Comparison of ENCODE assay signal across 9 cellular contexts in genomic region chr19:41936416-41936850, GRCh38. TPM values are rescaled to one million over a fixed set of nuclear protein-coding genes. Genes with fewer than 3 reads are reported as not detected.
DNase-seq lines count a peak whose midpoint lies in the region; ATAC-seq, FAIRE-seq and TF ChIP-seq lines count a peak whose summit lies in the region.
"Had no signal": no experiment of that assay in that cellular context is flagged by ENCODE, and none has a peak within 500 bp of the region (broad histone marks: within the 10 kb centered on the region; RNA-seq: fewer than 3 reads in every experiment).

No MANE protein-coding gene starts in this region.

- H3K36me3 Mint-ChIP-seq in H9 (ENCODE audit: insufficient read depth in 1 of 3, low read depth in 3 of 3): no peaks in the 10 kb centered on the region; a peak in 1 of 7 replicates

- H3K4me1 ChIP-seq in IMR-90 (ENCODE audit: control insufficient read depth, insufficient read depth, low read length): peaks cover 12% of the 10 kb centered on the region
- H3K4me1 ChIP-seq in H9 (ENCODE audit: insufficient read depth, low read length): no peaks in the 10 kb centered on the region; the same call in 1 of the 2 replicates

- H4K5ac ChIP-seq in IMR-90 (ENCODE audit: low read depth, low read length) (no peak overlapping the region), H9 (ENCODE audit: insufficient read length, low read depth, low read length) (no peak overlapping the region)

- TF ChIP-seq POLR2A in IMR-90 (IDR thresholded peaks at IDR 0.05; ENCODE audit: low read depth, low read length): no peak

- H2AK5ac ChIP-seq in IMR-90 (ENCODE audit: low read depth, low read length) (peak overlapping the region; percentile 68), H9 (ENCODE audit: insufficient read length, low read length) (no peak overlapping the region)

- H2BK5ac ChIP-seq in IMR-90 (ENCODE audit: low read depth, low read length, poor library complexity, severe bottlenecking): no peak overlapping the region
- H2BK5ac ChIP-seq in H9 (ENCODE audit: insufficient read length, low read length): no peak overlapping the region

- H3K9me1 ChIP-seq in IMR-90 (ENCODE audit: insufficient read depth, low read length): no peaks in the 10 kb centered on the region

- CTCF ChIA-PET in IMR-90 (lab: Yijun Ruan, JAX): interaction anchor here (0.6 to 1.2 kb wide), 3 partner anchors 16 to 62 kb away, joined by 3 to 4 read pairs (median 3); no protein-coding TSS in a partner anchor

- H3K27me3 Mint-ChIP-seq in H9 (ENCODE audit: low read depth): peaks cover 19% of the 10 kb centered on the region

- H3K4me3 ChIP-seq in AG10803 (ENCODE audit: low read length) (no peak overlapping the region), IMR-90 (ENCODE audit: insufficient read depth, low read depth, low read length) (no peak overlapping the region)
- H3K4me3 ChIP-seq: SJCRH30 had no signal

- H3K56ac ChIP-seq in IMR-90 (ENCODE audit: extremely low read depth, insufficient read depth, low read length) (no peak overlapping the region), H9 (ENCODE audit: insufficient read length, low read depth, low read length) (no peak overlapping the region)

- H3K9me3 Mint-ChIP-seq in H9: no peaks in the 10 kb centered on the region

- H3K23me2 ChIP-seq in H9 (ENCODE audit: insufficient read length, low read depth, low read length, poor library complexity, severe bottlenecking): peaks cover 4% of the 10 kb centered on the region

- 0% methylated on average over 1 of the region's 8 CpGs; no CpG with 5 or more reads in 1 of the 2 experiments for WGBS in IMR-90 (ENCODE audit: extremely low coverage in 2 of 2, insufficient read length in 1 of 2), 2 experiments
- no CpG with 5 or more reads among the region's 8 CpGs for WGBS in H9 (ENCODE audit: extremely low coverage, insufficient read length, low lambda C conversion rate)

- H3K4me3 Mint-ChIP-seq in H9: no peak overlapping the region

- H3K27ac Mint-ChIP-seq in H9: no peak overlapping the region

- H4K8ac ChIP-seq in IMR-90 (ENCODE audit: low read depth in 2 of 2, low read length in 2 of 2) (no peak overlapping the region), H9 (replicated peaks; ENCODE audit: insufficient read length, low read depth, low read length) (no peak overlapping the region)

- peak overlapping the region; percentile 48 for H2AFZ ChIP-seq in IMR-90 (replicated peaks; ENCODE audit: low read length, poor library complexity)
- no peak overlapping the region for H2AFZ ChIP-seq in H9 (ENCODE audit: low read length)

- H2BK15ac ChIP-seq in IMR-90 (ENCODE audit: low read depth, low read length) (no peak overlapping the region), H9 (ENCODE audit: low read depth, low read length) (no peak overlapping the region)

- H3K79me1 ChIP-seq in IMR-90 (ENCODE audit: low read depth in 1 of 2, low read length in 2 of 2): no peaks in the 10 kb centered on the region
- no peaks in the 10 kb centered on the region for H3K79me1 ChIP-seq in H9 (ENCODE audit: insufficient read depth, low read depth, low read length, poor library complexity, severe bottlenecking)

- H3K36me3 ChIP-seq in IMR-90 (ENCODE audit: control insufficient read depth, insufficient read depth, low read length): no peaks in the 10 kb centered on the region
- H3K36me3 ChIP-seq: SJCRH30 had no signal

- H2BK120ac ChIP-seq in IMR-90 (ENCODE audit: low read depth, low read length) (no peak overlapping the region), H9 (ENCODE audit: low read depth, low read length, poor library complexity, severe bottlenecking) (no peak overlapping the region)

- TF ChIP-seq CTCF in AG10803 (conservative IDR thresholded peaks at IDR 0.05; ENCODE audit: low read length) (no peak), IMR-90 (conservative IDR thresholded peaks at IDR 0.05; ENCODE audit: low read depth, low read length) (no peak), H9 (conservative IDR thresholded peaks at IDR 0.05) (no peak)

- peaks cover 4% of the 10 kb centered on the region for H4K20me1 ChIP-seq in IMR-90 (ENCODE audit: insufficient read depth, low read length)
- no peaks in the 10 kb centered on the region for H4K20me1 ChIP-seq in H9 (ENCODE audit: control insufficient read depth, insufficient read depth, insufficient read length)

- DNase-seq in AG10803 (ENCODE audit: low read depth): peak; percentile 39
- no peak for DNase-seq in IMR-90
- peak; percentile 33 for DNase-seq in epithelial cell of prostate (ENCODE audit: low read depth, low spot score)
- no peak for DNase-seq in frontal cortex (ENCODE audit: low spot score in 2 of 2)
- DNase-seq in H9: no peak
- DNase-seq in hepatic stellate cell (ENCODE audit: low spot score): no peak
- DNase-seq: left colon, SJCRH30 had no signal

- H3K27me3 ChIP-seq in IMR-90 (ENCODE audit: control insufficient read depth, insufficient read depth, low read length): peaks cover 46% of the 10 kb centered on the region
- peaks cover 55% of the 10 kb centered on the region; the same call in 1 of the 2 replicates for H3K27me3 ChIP-seq in H9 (ENCODE audit: insufficient read depth, low read length)

- no peak overlapping the region for H2AK9ac ChIP-seq in IMR-90 (replicated peaks; ENCODE audit: low read depth, low read length, poor library complexity)

- H3K14ac ChIP-seq in IMR-90 (replicated peaks; ENCODE audit: low read depth, low read length) (no peak overlapping the region), H9 (ENCODE audit: insufficient read depth, low read length) (no peak overlapping the region)

- peak overlapping the region; percentile 43; the same call in 1 of the 2 replicates for H3K4me2 ChIP-seq in IMR-90 (ENCODE audit: low read depth, low read length)
- H3K4me2 ChIP-seq in H9 (ENCODE audit: insufficient read depth, insufficient read length, low read length): no peak overlapping the region

- no peak overlapping the region for H2BK12ac ChIP-seq in H9 (ENCODE audit: insufficient read length, low read depth, low read length)

- no peak overlapping the region for H3T11ph ChIP-seq in H9 (ENCODE audit: low read length)

- H3K9me3 ChIP-seq in IMR-90 (ENCODE audit: control insufficient read depth, insufficient read depth, low read length): no peaks in the 10 kb centered on the region
- no peaks in the 10 kb centered on the region for H3K9me3 ChIP-seq in H9 (ENCODE audit: control insufficient read depth, low read depth, low read length)
- H3K9me3 ChIP-seq: SJCRH30 had no signal

- H3K4ac ChIP-seq in IMR-90 (ENCODE audit: low read depth, low read length): no peak overlapping the region
- no peak overlapping the region for H3K4ac ChIP-seq in H9 (ENCODE audit: low read depth, low read length)

- POLR2A ChIA-PET in IMR-90 (lab: Charles Lee; ENCODE audit: unreplicated experiment): no interaction called here

- intact Hi-C loops in IMR-90 (cut with micrococcal nuclease): no loop called here

- no peak for TF ChIP-seq RAD21 in IMR-90 (IDR thresholded peaks at IDR 0.05; ENCODE audit: low read length)

- dilution Hi-C loops in IMR-90 (cut with HindIII; ENCODE audit: low sequenced_read_pairs, unreplicated experiment): no loop called here

- H3K23ac ChIP-seq in IMR-90 (ENCODE audit: low read depth, low read length) (no peak overlapping the region), H9 (ENCODE audit: insufficient read length, low read depth, low read length) (no peak overlapping the region)

- H3K4me1 Mint-ChIP-seq in H9: peaks cover 15 to 41% of the 10 kb centered on the region in 2 experiments

- H3K18ac ChIP-seq in IMR-90 (ENCODE audit: low read depth, low read length): no peak overlapping the region
- no peak overlapping the region for H3K18ac ChIP-seq in H9 (ENCODE audit: insufficient read length, low read depth, low read length)

- H3K9ac ChIP-seq in IMR-90 (ENCODE audit: low read depth, low read length) (no peak overlapping the region), H9 (ENCODE audit: extremely low read depth, insufficient read length, low read length) (no peak overlapping the region)

- no peak overlapping the region for H2BK20ac ChIP-seq in IMR-90 (ENCODE audit: low read depth, low read length)
- no peak overlapping the region for H2BK20ac ChIP-seq in H9 (ENCODE audit: low read depth, low read length, poor library complexity, severe bottlenecking)

- in situ Hi-C loops in IMR-90 (cut with MboI; ENCODE audit: low sequenced_read_pairs): no loop called here

- no peak overlapping the region for H3K27ac ChIP-seq in IMR-90 (ENCODE audit: insufficient read depth, low read length)
- H3K27ac ChIP-seq in epithelial cell of prostate: peak overlapping the region; percentile 40
- H3K27ac ChIP-seq in H9 (ENCODE audit: insufficient read length, low read depth, low read length): no peak overlapping the region
- H3K27ac ChIP-seq: SJCRH30 had no signal

- H4K91ac ChIP-seq in IMR-90 (ENCODE audit: insufficient read depth, low read depth, low read length) (no peak overlapping the region), H9 (ENCODE audit: insufficient read length, low read depth, low read length) (no peak overlapping the region)

- no peak for FAIRE-seq in frontal cortex (lab: Jason Lieb, UNC)

- no peaks in the 10 kb centered on the region for H3K79me2 ChIP-seq in H9 (ENCODE audit: insufficient read depth, low read length)

- no TSS peak for BruUV-seq in IMR-90 (replicated peaks; lab: Mats Ljungman, UMichigan)

- peak; percentile 16 for ATAC-seq in IMR-90 (ENCODE audit: low read depth)
- ATAC-seq: left colon, right cardiac atrium had no signal

RNA-seq across cellular contexts. Expression of gene ERFL, which starts 8.2 kb away (rescaled TPM):
- total RNA-seq in IMR-90 (2012; rRNA removed) (not detected in 2 replicates), frontal cortex (not detected), H9 (2021) (0.11 and 0.22 TPM in 2 replicates)
- polyA plus RNA-seq in IMR-90 (2012; rRNA removed): 0.09 TPM in 1 of 2 replicates, not detected in the other
- polyA plus RNA-seq in IMR-90 (2012; cell fraction: cytosol; rRNA removed): 0.02 and 0.08 TPM in 2 replicates
- 0.26 and 0.53 TPM in 2 replicates for polyA plus RNA-seq in IMR-90 (2012; cell fraction: nucleus; rRNA removed; ENCODE audit: low replicate concordance)
- total RNA-seq: SJCRH30 had no signal

RNA-seq across cellular contexts. Expression of gene RABAC1, which starts 22.7 kb away (rescaled TPM):
- total RNA-seq in IMR-90 (2012; rRNA removed) (117 and 145 TPM in 2 replicates), frontal cortex (90.9 TPM), H9 (2021) (94.0 and 105 TPM in 2 replicates)
- 276 and 320 TPM in 2 replicates for polyA plus RNA-seq in IMR-90 (2012; rRNA removed)
- 632 and 774 TPM in 2 replicates for polyA plus RNA-seq in IMR-90 (2012; cell fraction: cytosol; rRNA removed)
- 305 and 429 TPM in 2 replicates for polyA plus RNA-seq in IMR-90 (2012; cell fraction: nucleus; rRNA removed; ENCODE audit: low replicate concordance)

RNA-seq across cellular contexts. Expression of gene ARHGEF1, which starts 53.4 kb away (rescaled TPM):
- total RNA-seq in IMR-90 (2012; rRNA removed) (11.5 and 12.5 TPM in 2 replicates), frontal cortex (10.2 TPM), H9 (2021) (47.0 and 50.3 TPM in 2 replicates)
- polyA plus RNA-seq in IMR-90 (2012; rRNA removed): 47.1 and 51.2 TPM in 2 replicates
- 42.5 and 58.8 TPM in 2 replicates for polyA plus RNA-seq in IMR-90 (2012; cell fraction: cytosol; rRNA removed)
- polyA plus RNA-seq in IMR-90 (2012; cell fraction: nucleus; rRNA removed; ENCODE audit: low replicate concordance): 228 and 380 TPM in 2 replicates

RNA-seq across cellular contexts. Expression of gene ATP1A3, which starts 57.6 kb away (rescaled TPM):
- total RNA-seq in IMR-90 (2012; rRNA removed) (under 0.01 TPM in 2 replicates), frontal cortex (149 TPM), H9 (2021) (11.6 and 12.0 TPM in 2 replicates)
- 0.11 and 0.12 TPM in 2 replicates for polyA plus RNA-seq in IMR-90 (2012; rRNA removed)
- polyA plus RNA-seq in IMR-90 (2012; cell fraction: cytosol; rRNA removed): 0.04 and 0.10 TPM in 2 replicates
- polyA plus RNA-seq in IMR-90 (2012; cell fraction: nucleus; rRNA removed; ENCODE audit: low replicate concordance): 0.06 and 0.16 TPM in 2 replicates

RNA-seq across cellular contexts. Expression of gene CD79A, which starts 59.4 kb away (rescaled TPM):
- total RNA-seq in IMR-90 (2012; rRNA removed): not detected in 2 replicates
- 0.19 and 0.24 TPM in 2 replicates for polyA plus RNA-seq in IMR-90 (2012; rRNA removed)
- 0.10 and 0.37 TPM in 2 replicates for polyA plus RNA-seq in IMR-90 (2012; cell fraction: cytosol; rRNA removed)
- 0.06 and 0.25 TPM in 2 replicates for polyA plus RNA-seq in IMR-90 (2012; cell fraction: nucleus; rRNA removed; ENCODE audit: low replicate concordance)
- not detected for total RNA-seq in frontal cortex
- total RNA-seq in H9 (2021): 0.22 and 0.39 TPM in 2 replicates

Comparison
In these comparisons a context has a peak if more than half of its experiments do, and no peak if none do; other contexts are left out.
1. DNase-seq: peak in AG10803 (single experiment) and epithelial cell of prostate (single experiment); none in IMR-90 (single experiment), frontal cortex (0 of 2), H9 (single experiment) and hepatic stellate cell (single experiment).